27 cellular contexts compared by ENCODE assay signal in the genomic region with DNA sequence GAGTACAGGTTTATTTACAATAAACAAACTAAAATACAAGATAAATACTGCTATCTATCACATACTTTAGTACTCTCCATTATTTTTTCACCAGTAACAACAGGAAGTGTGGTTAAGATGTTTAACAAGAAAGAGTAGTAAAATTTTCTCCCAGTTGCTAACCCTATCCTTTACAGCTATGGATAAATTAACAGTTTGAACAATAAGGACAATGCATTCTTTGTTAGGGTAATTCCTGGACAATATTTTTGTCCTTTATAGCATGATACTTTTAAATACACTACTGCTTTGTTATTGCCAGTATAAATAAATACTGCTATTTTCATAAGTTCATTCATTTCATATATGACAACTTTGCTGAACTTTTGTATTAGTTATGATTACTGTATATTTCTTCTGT.
"Had no signal": no experiment of that assay in that cellular context is flagged by ENCODE, and none has a peak within 500 bp of the region (broad histone marks: within the 10 kb centered on the region; RNA-seq: fewer than 3 reads in every experiment).

No MANE protein-coding gene starts in this region.

- FAIRE-seq: colon, endothelial cell of umbilical vein, frontal cortex had no signal

- H3K27ac Mint-ChIP-seq: dendritic cell treated with granulocyte-macrophage colony-stimulating factor and Interleukin-4, amounts not matched to agents 40 ng/mL and 50 ng/mL, for 4 days; effector memory CD8-positive, alpha-beta T cell; endodermal cell had no signal

- H3K4me3 Mint-ChIP-seq: dendritic cell treated with granulocyte-macrophage colony-stimulating factor and Interleukin-4, amounts not matched to agents 40 ng/mL and 50 ng/mL, for 4 days; effector memory CD8-positive, alpha-beta T cell; endodermal cell had no signal

- H3K36me3 ChIP-seq: colonic mucosa, esophagus muscularis mucosa, esophagus squamous epithelium, gastrocnemius medialis, gastroesophageal sphincter, heart left ventricle, heart right ventricle had no signal

- H3K9me3 ChIP-seq: colonic mucosa, esophagus muscularis mucosa, gastrocnemius medialis, gastroesophageal sphincter had no signal

- H3K27me3 Mint-ChIP-seq: dendritic cell treated with granulocyte-macrophage colony-stimulating factor and Interleukin-4, amounts not matched to agents 40 ng/mL and 50 ng/mL, for 4 days; effector memory CD8-positive, alpha-beta T cell had no signal

- ATAC-seq: effector memory CD8-positive, alpha-beta T cell; esophagus mucosa; foreskin keratinocyte; gastrocnemius medialis; gastroesophageal sphincter; heart left ventricle; heart right ventricle had no signal

- H3K27me3 ChIP-seq: colonic mucosa, dorsolateral prefrontal cortex, esophagus muscularis mucosa, esophagus squamous epithelium, foreskin keratinocyte, gastrocnemius medialis, gastroesophageal sphincter, heart left ventricle, heart right ventricle had no signal

- DNase-seq: colonic mucosa; cortex of kidney; dermis blood vessel endothelial cell; dorsolateral prefrontal cortex; effector CD4-positive, alpha-beta T cell; effector CD8-positive, alpha-beta T cell; effector memory CD4-positive, alpha-beta T cell; effector memory CD8-positive, alpha-beta T cell; endodermal cell; erythroblast; esophagus squamous epithelium; foreskin fibroblast; foreskin keratinocyte; gastrocnemius medialis; glutamatergic neuron; head of caudate nucleus; heart left ventricle; heart right ventricle had no signal

- H3K4me1 ChIP-seq: colonic mucosa, esophagus muscularis mucosa, esophagus squamous epithelium, foreskin keratinocyte, gastrocnemius medialis, gastroesophageal sphincter, heart left ventricle, heart right ventricle had no signal

- H3K4me1 Mint-ChIP-seq: endodermal cell had no signal

- H3K4me3 ChIP-seq: colonic mucosa, coronary artery, dorsolateral prefrontal cortex, esophagus muscularis mucosa, esophagus squamous epithelium, gastrocnemius medialis, gastroesophageal sphincter, heart left ventricle, heart right ventricle had no signal

- H3K27ac ChIP-seq: colonic mucosa, coronary artery, dorsolateral prefrontal cortex, epithelial cell of prostate, esophagus muscularis mucosa, esophagus squamous epithelium, foreskin keratinocyte, gastrocnemius medialis, gastroesophageal sphincter, heart left ventricle, heart right ventricle had no signal
